In genomic region chr19:34881982-34882381, GRCh38 we compare ENCODE assay signal across 16 cellular contexts.
"Had no signal": no experiment of that assay in that cellular context is flagged by ENCODE, and none has a peak within 500 bp of the region (broad histone marks: within the 10 kb centered on the region; RNA-seq: fewer than 3 reads in every experiment).

No MANE protein-coding gene starts in this region.

- ATAC-seq: heart left ventricle, left lung, psoas muscle, sciatic nerve had no signal

- H3K4me3 ChIP-seq: cardiac muscle cell, colonic mucosa, heart left ventricle, left lung, psoas muscle had no signal

- H3K9me3 ChIP-seq: colonic mucosa had no signal

- DNase-seq: activated CD4-positive, alpha-beta T cell treated with anti-CD3 and anti-CD28 coated beads, Interleukin-2, amount 50 U/mL, for 1 hour; anterior cingulate cortex; colonic mucosa; heart left ventricle; islet precursor cell; left lung; mesendoderm; nephron progenitor cell; psoas muscle; stimulated activated CD4-positive, alpha-beta T cell treated with anti-CD3 and anti-CD28 coated beads, Interleukin-2, amount 100 ng/mL, for 24 hours; stimulated activated naive CD4-positive, alpha-beta T cell; substantia nigra; trophoblast cell had no signal

- FAIRE-seq: frontal cortex had no signal

- H3K36me3 ChIP-seq: cardiac muscle cell, colonic mucosa, heart left ventricle, left lung had no signal

- H3K27ac ChIP-seq: cardiac muscle cell, colonic mucosa, heart left ventricle, left lung, psoas muscle had no signal

- H3K27me3 ChIP-seq: cardiac muscle cell, colonic mucosa, heart left ventricle, left lung had no signal

- H3K4me1 ChIP-seq: colonic mucosa, heart left ventricle, left lung, psoas muscle had no signal
